ENCODE assay signal across 19 cellular contexts in genomic region chr3:136783708-136784191, GRCh38. TPM values are rescaled to one million over a fixed set of nuclear protein-coding genes. Genes with fewer than 3 reads are reported as not detected.
A peak's percentile ranks its signal among the peaks of the same experiment; 100 is the strongest.
DNase-seq lines count a peak whose midpoint lies in the region; TF ChIP-seq lines count a peak whose summit lies in the region.
"Had no signal": no experiment of that assay in that cellular context is flagged by ENCODE, and none has a peak within 500 bp of the region (broad histone marks: within the 10 kb centered on the region; RNA-seq: fewer than 3 reads in every experiment).

No MANE protein-coding gene starts in this region.

- intact Hi-C loops in spleen (cut with DNase I; ENCODE audit: low total_unique reads): no loop called here
- intact Hi-C loops in posterior vena cava (cut with DNase I): no loop called here

- peaks cover 13% of the 10 kb centered on the region for H3K4me1 ChIP-seq in rectal smooth muscle tissue (ENCODE audit: control insufficient read depth, insufficient read depth, low read length)
- H3K4me1 ChIP-seq in spleen: peaks cover 0 to 17% (median 7%) of the 10 kb centered on the region in 6 donors

- H3K4me3 ChIP-seq in rectal smooth muscle tissue (ENCODE audit: low read length) (no peak overlapping the region), spleen (no peak overlapping the region)

- H3K27me3 ChIP-seq in rectal smooth muscle tissue (ENCODE audit: control insufficient read depth, insufficient read depth, low read length) (no peaks in the 10 kb centered on the region), spleen (replicated peaks in 1 of 7) (no peaks in the 10 kb centered on the region)
- H3K27me3 ChIP-seq: brain microvascular endothelial cell had no signal

- DNase-seq in DMS 273 (lab: John Stamatoyannopoulos, UW; ENCODE audit: unreplicated experiment): peak; percentile 48
- DNase-seq in DMS 273 treated with DMSO at 0.1 percent for 48 hours (lab: John Stamatoyannopoulos, UW): no peak
- peak; percentile 47 for DNase-seq in NCI-H2196 (lab: John Stamatoyannopoulos, UW; ENCODE audit: unreplicated experiment)
- peak; percentile 84 for DNase-seq in fibroblast of gingiva (ENCODE audit: low read depth)
- DNase-seq in stimulated activated CD4-positive, alpha-beta T cell treated with anti-CD3 and anti-CD28 coated beads, Interleukin-2, amount 100 ng/mL, for 24 hours: no peak
- DNase-seq in spleen: no peak
- no peak for DNase-seq in posterior vena cava (ENCODE audit: low spot score)
- DNase-seq: activated CD8-positive, alpha-beta T cell treated with anti-CD3 and anti-CD28 coated beads, Interleukin-2, amount 10 ng/mL, durations not matched to agents 7 days and 5 days; activated T-cell treated with anti-CD3 and anti-CD28 coated beads, Interleukin-2, amount 50 U/mL, for 48 hours; brain microvascular endothelial cell; CD4-positive, alpha-beta T cell; DND-41; head of caudate nucleus; NCI-H2029 treated with DMSO at 0.1 percent for 48 hours; NCI-H774; RPMI8226; stimulated activated naive CD8-positive, alpha-beta T cell treated with anti-CD3 and anti-CD28 coated beads, Interleukin-15, amount 100 ng/mL, for 72 hours had no signal

- H3K36me3 ChIP-seq in rectal smooth muscle tissue (ENCODE audit: control insufficient read depth, insufficient read depth, low read length) (no peaks in the 10 kb centered on the region), spleen (no peaks in the 10 kb centered on the region)
- H3K36me3 ChIP-seq: brain microvascular endothelial cell had no signal

- H3K9me3 ChIP-seq in spleen: no peaks in the 10 kb centered on the region

- no peak overlapping the region for H3K9ac ChIP-seq in rectal smooth muscle tissue (ENCODE audit: low read length)

- no peak for TF ChIP-seq CTCF in spleen (IDR thresholded peaks at IDR 0.05 in 8 of 11, conservative IDR thresholded peaks at IDR 0.05 in 3 of 11)

- peak overlapping the region; percentile 37 for H3K27ac ChIP-seq in rectal smooth muscle tissue (ENCODE audit: low read depth, low read length)
- no peak overlapping the region for H3K27ac ChIP-seq in spleen
- H3K27ac ChIP-seq: brain microvascular endothelial cell, epithelial cell of prostate had no signal

- TF ChIP-seq POLR2A in spleen (IDR thresholded peaks at IDR 0.05): no peak

- WGBS in spleen, 5 donors: 81 to 93% (median 90%) methylated on average over 5 of the region's 5 CpGs

RNA-seq across cellular contexts. Expression of gene STAG1, which starts 31.6 kb away (rescaled TPM):
- total RNA-seq in spleen (10 to 100 TPM; 40.0 to 61.6 (median 51.9) TPM), posterior vena cava (10 to 100 TPM; 45.7 to 55.8 TPM)
- polyA plus RNA-seq in spleen: 1 to 10 TPM; 7.2 to 9.2 (median 8.5) TPM

RNA-seq across cellular contexts. Expression of gene SLC35G2, which starts 35.2 kb away (rescaled TPM):
- total RNA-seq in spleen: 1 to 10 TPM; 2.8 to 7.7 (median 4.1) TPM
- 1 to 10 TPM; 1.1 to 2.1 (median 1.6) TPM for polyA plus RNA-seq in spleen
- 1 to 10 TPM; 6.9 to 7.3 TPM for total RNA-seq in posterior vena cava

Comparison
In these comparisons a context has a peak if more than half of its experiments do, and no peak if none do; other contexts are left out.
1. DNase-seq: peak in DMS 273 (single experiment), NCI-H2196 (single experiment) and fibroblast of gingiva (single experiment); none in DMS 273 treated with DMSO at 0.1 percent for 48 hours (single experiment), stimulated activated CD4-positive, alpha-beta T cell treated with anti-CD3 and anti-CD28 coated beads, Interleukin-2, amount 100 ng/mL, for 24 hours (0 of 2), spleen (single experiment) and posterior vena cava (single experiment).